ENCODE assay signal across 3 cellular contexts in the genomic region with DNA sequence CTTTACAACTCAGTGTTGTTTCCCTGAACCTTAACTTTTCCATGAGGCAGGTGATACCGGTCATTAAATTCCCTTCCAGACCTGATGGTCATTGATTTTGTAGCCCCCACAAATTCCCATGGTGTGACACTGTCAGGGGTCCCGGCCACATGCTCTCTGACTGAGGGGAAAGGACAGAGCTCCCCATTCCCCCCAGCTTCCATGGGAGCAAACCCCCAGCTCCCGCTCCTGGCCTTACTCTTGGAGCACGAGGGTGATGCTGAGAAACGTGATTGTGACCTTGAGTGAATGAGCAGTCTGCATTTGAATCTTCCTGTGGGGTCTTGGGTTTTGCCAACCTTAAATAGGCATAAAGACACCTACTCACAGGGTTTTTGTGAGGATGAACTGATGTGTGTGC.
"Had no signal": no experiment of that assay in that cellular context is flagged by ENCODE, and none has a peak within 500 bp of the region (broad histone marks: within the 10 kb centered on the region; RNA-seq: fewer than 3 reads in every experiment).

No MANE protein-coding gene starts in this region.

- H3K4me3 ChIP-seq: GM12878 had no signal

- DNase-seq: GDM1, GF-D8 had no signal

- ATAC-seq: GM12878 had no signal
